ENCODE assay signal across 9 cellular contexts in genomic region chr2:150487537-150488429, GRCh38. TPM values are rescaled to one million over a fixed set of nuclear protein-coding genes. Genes with fewer than 3 reads are reported as not detected.
DNase-seq lines count a peak whose midpoint lies in the region; ATAC-seq and TF ChIP-seq lines count a peak whose summit lies in the region.
"Had no signal": no experiment of that assay in that cellular context is flagged by ENCODE, and none has a peak within 500 bp of the region (broad histone marks: within the 10 kb centered on the region; RNA-seq: fewer than 3 reads in every experiment).

TSS of gene RND3 (minus strand) at chr2:150487667. CDS start at chr2:150487417, 250 bp downstream.

- peak within 1 kb of the TSS; percentile 90 for H3K4me3 Mint-ChIP-seq in osteocyte (ENCODE audit: unreplicated experiment)

- ATAC-seq in GM19452 (IDR thresholded peaks at IDR 0.05; ENCODE audit: unreplicated experiment) (peak; percentile 75), HG03571 (IDR thresholded peaks at IDR 0.05; ENCODE audit: unreplicated experiment) (peak; percentile 51)

- peak within 1 kb of the TSS; percentile 98 for H3K27ac Mint-ChIP-seq in osteocyte (ENCODE audit: unreplicated experiment)

- no peaks in the 10 kb centered on the region for H3K27me3 Mint-ChIP-seq in osteocyte (ENCODE audit: unreplicated experiment)

- peak; percentile 96 for DNase-seq in DMS 273 treated with DMSO at 0.1 percent for 48 hours (lab: John Stamatoyannopoulos, UW)
- DNase-seq in NCI-H526 (lab: John Stamatoyannopoulos, UW), result peak; percentile 97 to 99
- peak; percentile 33 for DNase-seq in activated naive CD4-positive, alpha-beta T cell treated with anti-CD3 and anti-CD28 coated beads, Interleukin-2, amount 50 U/mL, for 16 hours
- DNase-seq in glomerular visceral epithelial cell (ENCODE audit: extremely low spot score), result peak; percentile 100
- DNase-seq in osteocyte (ENCODE audit: extremely low spot score, unreplicated experiment), result peak; percentile 98
- DNase-seq in KG1 (lab: John Stamatoyannopoulos, UW), result no peak
- DNase-seq: naive B cell had no signal

- H3K4me1 Mint-ChIP-seq in osteocyte (ENCODE audit: unreplicated experiment), result peaks cover 38% of the 10 kb centered on the region

- TF ChIP-seq CTCF in osteocyte (IDR thresholded peaks at IDR 0.05), result peak; percentile 93

- peaks cover 20% of the 10 kb centered on the region for H3K36me3 Mint-ChIP-seq in osteocyte (ENCODE audit: unreplicated experiment)
- H3K36me3 Mint-ChIP-seq: naive B cell had no signal

- no peaks in the 10 kb centered on the region for H3K9me3 Mint-ChIP-seq in osteocyte (ENCODE audit: unreplicated experiment)

RNA-seq across cellular contexts. Expression of gene RND3, which starts in this region (rescaled TPM):
- total RNA-seq in osteocyte, result 146 and 160 TPM in 2 replicates
